ENCODE assay signal across 8 cellular contexts in the genomic region with DNA sequence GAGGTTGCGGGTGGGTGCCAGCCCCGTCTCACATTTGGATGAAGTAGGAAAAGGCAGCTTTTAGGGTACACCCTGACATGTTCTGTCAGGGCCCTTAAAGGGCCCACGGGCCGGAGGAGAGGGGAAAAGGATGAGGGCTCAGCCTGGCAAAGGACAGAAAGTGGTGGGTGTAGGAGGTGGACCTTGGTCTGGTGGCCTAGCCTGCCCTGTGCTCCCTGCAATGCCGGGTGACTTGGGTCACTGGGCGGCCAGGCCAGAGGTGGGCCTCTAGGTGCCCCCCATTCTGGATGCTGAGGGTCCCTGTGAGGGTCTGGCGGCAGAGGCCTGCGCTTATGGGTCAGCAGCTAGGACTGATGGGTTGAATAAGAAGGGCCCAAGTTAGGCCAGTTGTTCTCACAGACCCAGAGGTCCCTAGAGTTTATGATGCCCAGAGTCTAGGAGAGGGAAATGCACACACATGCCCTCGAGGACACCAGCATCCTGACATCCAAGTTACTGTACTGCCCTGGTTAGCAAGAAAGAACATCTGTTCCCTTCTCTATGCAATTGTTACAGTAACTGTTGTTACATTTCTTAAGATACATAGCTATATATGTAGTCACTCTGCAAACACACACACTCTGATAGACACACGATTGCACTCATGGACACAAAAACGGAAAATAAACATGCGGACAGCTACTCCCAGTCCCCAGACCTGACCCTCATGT. TPM values are rescaled to one million over a fixed set of nuclear protein-coding genes. Genes with fewer than 3 reads are reported as not detected.
DNase-seq lines count a peak whose midpoint lies in the region; ATAC-seq and TF ChIP-seq lines count a peak whose summit lies in the region.

No MANE protein-coding gene starts in this region.

- H3K9me3 ChIP-seq in BLaER1, result no peaks in the 10 kb centered on the region
- H3K9me3 ChIP-seq in effector memory CD4-positive, alpha-beta T cell (ENCODE audit: control insufficient read depth, low read length), result no peaks in the 10 kb centered on the region
- H3K9me3 ChIP-seq in neural cell (ENCODE audit: low read length), result no peaks in the 10 kb centered on the region

- H3K27me3 ChIP-seq in BLaER1, result no peaks in the 10 kb centered on the region
- no peaks in the 10 kb centered on the region for H3K27me3 ChIP-seq in effector memory CD4-positive, alpha-beta T cell (replicated peaks; ENCODE audit: control insufficient read depth, insufficient read depth, low read length, poor library complexity, severe bottlenecking)
- H3K27me3 ChIP-seq in neural cell (ENCODE audit: insufficient read depth, low read depth, low read length), result no peaks in the 10 kb centered on the region

- TF ChIP-seq RAD21 in neural cell (conservative IDR thresholded peaks at IDR 0.05), result no peak

- DNase-seq in NB4 (ENCODE audit: low read depth), result no peak
- DNase-seq in effector memory CD4-positive, alpha-beta T cell, result no peak
- DNase-seq in NCI-H146 treated with DMSO at 0.1 percent for 48 hours (lab: John Stamatoyannopoulos, UW; ENCODE audit: unreplicated experiment), result no peak
- DNase-seq in ACHN, result no peak

- H3K9ac ChIP-seq in BLaER1 (peak overlapping the region; percentile 88), neural cell (ENCODE audit: low read length) (peak overlapping the region; percentile 85)

- TF ChIP-seq CTCF in NB4 (IDR thresholded peaks at IDR 0.05; ENCODE audit: low read depth, low read length), result no peak
- no peak for TF ChIP-seq CTCF in neural cell (IDR thresholded peaks at IDR 0.05; ENCODE audit: poor library complexity, severe bottlenecking)

- H3K79me2 ChIP-seq in neural cell (replicated peaks; ENCODE audit: insufficient read depth, low read length), result no peaks in the 10 kb centered on the region

- peaks cover 9% of the 10 kb centered on the region for H3F3A ChIP-seq in neural cell (ENCODE audit: insufficient read depth, low read length, poor library complexity, severe bottlenecking)

- H2AFZ ChIP-seq in neural cell (ENCODE audit: low read depth, low read length), result peak overlapping the region; percentile 91

- H3K27ac ChIP-seq in BLaER1 (peak overlapping the region; percentile 89), neural cell (ENCODE audit: low read length) (peak overlapping the region; percentile 77)
- peak overlapping the region; percentile 73 for H3K27ac ChIP-seq in effector memory CD4-positive, alpha-beta T cell (ENCODE audit: insufficient read depth, low read length, poor library complexity, severe bottlenecking)

- H3K4me1 ChIP-seq in BLaER1, result peaks cover 32% of the 10 kb centered on the region
- peaks cover 10% of the 10 kb centered on the region for H3K4me1 ChIP-seq in effector memory CD4-positive, alpha-beta T cell (ENCODE audit: control insufficient read depth, insufficient read depth, low read length, poor library complexity, severe bottlenecking)

- H3K36me3 ChIP-seq in BLaER1 (peaks cover 13% of the 10 kb centered on the region; the same call in 1 of the 2 replicates), neural cell (ENCODE audit: insufficient read depth, low read length) (no peaks in the 10 kb centered on the region)
- H3K36me3 ChIP-seq in effector memory CD4-positive, alpha-beta T cell (ENCODE audit: control insufficient read depth, insufficient read depth, low read length), result no peaks in the 10 kb centered on the region

- in situ Hi-C loops in ACHN (cut with HindIII; ENCODE audit: low pct_ligation_motif_present, low pct_unique_long_range_greater_than_20kb, low sequenced_read_pairs), result no loop called here

- no peaks in the 10 kb centered on the region for H3K9me2 ChIP-seq in neural cell (ENCODE audit: insufficient read depth, low read length)

- ATAC-seq in GM19467 (IDR thresholded peaks at IDR 0.05; ENCODE audit: unreplicated experiment) (no peak), HG03469 (IDR thresholded peaks at IDR 0.05; ENCODE audit: unreplicated experiment) (no peak)

- no peak for TF ChIP-seq POLR2A in NB4 (IDR thresholded peaks at IDR 0.05; ENCODE audit: extremely low read depth, insufficient read length)

- TF ChIP-seq EP300 in neural cell (conservative IDR thresholded peaks at IDR 0.05; ENCODE audit: poor library complexity, severe bottlenecking), result no peak

- H3K4me3 ChIP-seq in BLaER1 (peak overlapping the region; percentile 87), NB4 (ENCODE audit: low read depth, low read length) (peak overlapping the region; percentile 72), neural cell (ENCODE audit: low read length) (peak overlapping the region; percentile 83)
- peak overlapping the region; percentile 97 for H3K4me3 ChIP-seq in effector memory CD4-positive, alpha-beta T cell (ENCODE audit: insufficient read depth, low read depth, low read length, poor library complexity, severe bottlenecking)

- no peaks in the 10 kb centered on the region for H4K20me1 ChIP-seq in BLaER1
- no peaks in the 10 kb centered on the region for H4K20me1 ChIP-seq in neural cell (ENCODE audit: insufficient read depth)

- H3K4me2 ChIP-seq in BLaER1, result peak overlapping the region; percentile 99
- peak overlapping the region; percentile 75 for H3K4me2 ChIP-seq in neural cell (ENCODE audit: low read length)

TF ChIP-seq in neural cell, 6 proteins besides CTCF, POLR2A, EP300 and RAD21:
- TF ChIP-seq MXI1 (conservative IDR thresholded peaks at IDR 0.05; ENCODE audit: poor library complexity, severe bottlenecking) (no peak), POLR2AphosphoS5 (IDR thresholded peaks at IDR 0.05) (no peak), EZH2 (IDR thresholded peaks at IDR 0.05; ENCODE audit: borderline replicate concordance, insufficient read depth, low read length, poor library complexity, severe bottlenecking) (no peak), SMC3 (conservative IDR thresholded peaks at IDR 0.05; ENCODE audit: poor library complexity) (no peak), TAF1 (IDR thresholded peaks at IDR 0.05; ENCODE audit: low read depth) (no peak)
- TF ChIP-seq, protein P1, sequence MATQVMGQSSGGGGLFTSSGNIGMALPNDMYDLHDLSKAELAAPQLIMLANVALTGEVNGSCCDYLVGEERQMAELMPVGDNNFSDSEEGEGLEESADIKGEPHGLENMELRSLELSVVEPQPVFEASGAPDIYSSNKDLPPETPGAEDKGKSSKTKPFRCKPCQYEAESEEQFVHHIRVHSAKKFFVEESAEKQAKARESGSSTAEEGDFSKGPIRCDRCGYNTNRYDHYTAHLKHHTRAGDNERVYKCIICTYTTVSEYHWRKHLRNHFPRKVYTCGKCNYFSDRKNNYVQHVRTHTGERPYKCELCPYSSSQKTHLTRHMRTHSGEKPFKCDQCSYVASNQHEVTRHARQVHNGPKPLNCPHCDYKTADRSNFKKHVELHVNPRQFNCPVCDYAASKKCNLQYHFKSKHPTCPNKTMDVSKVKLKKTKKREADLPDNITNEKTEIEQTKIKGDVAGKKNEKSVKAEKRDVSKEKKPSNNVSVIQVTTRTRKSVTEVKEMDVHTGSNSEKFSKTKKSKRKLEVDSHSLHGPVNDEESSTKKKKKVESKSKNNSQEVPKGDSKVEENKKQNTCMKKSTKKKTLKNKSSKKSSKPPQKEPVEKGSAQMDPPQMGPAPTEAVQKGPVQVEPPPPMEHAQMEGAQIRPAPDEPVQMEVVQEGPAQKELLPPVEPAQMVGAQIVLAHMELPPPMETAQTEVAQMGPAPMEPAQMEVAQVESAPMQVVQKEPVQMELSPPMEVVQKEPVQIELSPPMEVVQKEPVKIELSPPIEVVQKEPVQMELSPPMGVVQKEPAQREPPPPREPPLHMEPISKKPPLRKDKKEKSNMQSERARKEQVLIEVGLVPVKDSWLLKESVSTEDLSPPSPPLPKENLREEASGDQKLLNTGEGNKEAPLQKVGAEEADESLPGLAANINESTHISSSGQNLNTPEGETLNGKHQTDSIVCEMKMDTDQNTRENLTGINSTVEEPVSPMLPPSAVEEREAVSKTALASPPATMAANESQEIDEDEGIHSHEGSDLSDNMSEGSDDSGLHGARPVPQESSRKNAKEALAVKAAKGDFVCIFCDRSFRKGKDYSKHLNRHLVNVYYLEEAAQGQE (IDR thresholded peaks at IDR 0.05; ENCODE audit: borderline replicate concordance), result no peak
TF ChIP-seq in neural cell: peak in this region for 0.

RNA-seq across cellular contexts. Expression of a gene that starts 12.5 kb away (rescaled TPM):
- polyA plus RNA-seq in neural cell, result 1.4 and 2.1 TPM in 2 replicates
- 0.93 TPM in 1 of 2 replicates, not detected in the other for polyA minus RNA-seq in neural cell

RNA-seq across cellular contexts. Expression of a gene that starts 30.6 kb away (rescaled TPM):
- 32.1 and 37.7 TPM in 2 replicates for polyA plus RNA-seq in neural cell
- polyA minus RNA-seq in neural cell, result 25.5 and 33.1 TPM in 2 replicates

RNA-seq across cellular contexts. Expression of a gene that starts 45.1 kb away (rescaled TPM):
- not detected in 2 replicates for polyA plus RNA-seq in neural cell
- polyA minus RNA-seq in neural cell, result not detected in 2 replicates

RNA-seq across cellular contexts. Expression of a gene that starts 51.2 kb away (rescaled TPM):
- polyA plus RNA-seq in neural cell, result 2,178 and 2,281 TPM in 2 replicates
- 1,575 and 1,611 TPM in 2 replicates for polyA minus RNA-seq in neural cell
